Comparison of ENCODE assay signal across 1 cellular context in the genomic region with DNA sequence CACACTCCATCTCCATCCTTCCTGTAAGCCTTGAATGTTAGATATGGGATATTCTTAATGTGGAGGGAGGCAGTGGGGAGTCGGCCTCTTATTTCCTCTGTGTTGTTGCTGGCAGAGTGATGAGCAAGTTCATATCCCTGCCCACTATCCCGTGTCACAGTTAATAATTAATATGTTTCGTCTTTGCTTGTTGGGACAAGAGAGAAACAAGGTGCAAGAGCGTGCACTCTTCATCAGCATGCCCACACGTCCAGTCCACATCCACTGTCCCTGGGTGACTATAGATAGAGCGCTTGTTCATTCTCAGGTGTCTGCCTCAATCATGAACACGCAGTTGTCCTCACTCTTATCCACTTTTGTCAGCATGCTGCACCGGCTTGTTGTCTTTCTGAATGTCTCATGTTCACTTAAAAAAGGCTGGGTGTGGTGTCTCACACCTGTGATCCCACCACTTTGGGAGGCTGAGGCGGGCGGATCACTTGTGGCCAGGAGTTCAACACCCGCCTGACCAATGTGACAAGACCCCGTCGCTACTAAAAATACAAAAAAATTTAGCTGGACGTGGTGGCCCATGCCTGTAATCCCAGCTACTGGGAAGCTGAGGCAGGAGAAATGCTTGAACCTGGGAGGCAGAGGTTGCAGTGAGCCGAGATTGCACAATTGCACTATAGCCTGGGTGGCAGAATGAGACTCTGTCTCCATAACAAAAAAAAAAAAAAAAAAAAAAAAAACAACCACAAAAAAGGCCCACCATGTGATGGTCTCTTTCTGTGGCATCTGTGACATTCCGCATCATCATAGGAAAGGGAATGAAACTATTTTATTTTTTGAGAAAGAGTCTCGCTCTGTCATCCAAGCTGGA.
TF ChIP-seq lines count a peak whose summit lies in the region.

No MANE protein-coding gene starts in this region.

TF ChIP-seq in HepG2, 621 proteins besides CTCF, POLR2A, EP300 and RAD21 (continued from another document and continues in another):
- TF ChIP-seq, protein P1, sequence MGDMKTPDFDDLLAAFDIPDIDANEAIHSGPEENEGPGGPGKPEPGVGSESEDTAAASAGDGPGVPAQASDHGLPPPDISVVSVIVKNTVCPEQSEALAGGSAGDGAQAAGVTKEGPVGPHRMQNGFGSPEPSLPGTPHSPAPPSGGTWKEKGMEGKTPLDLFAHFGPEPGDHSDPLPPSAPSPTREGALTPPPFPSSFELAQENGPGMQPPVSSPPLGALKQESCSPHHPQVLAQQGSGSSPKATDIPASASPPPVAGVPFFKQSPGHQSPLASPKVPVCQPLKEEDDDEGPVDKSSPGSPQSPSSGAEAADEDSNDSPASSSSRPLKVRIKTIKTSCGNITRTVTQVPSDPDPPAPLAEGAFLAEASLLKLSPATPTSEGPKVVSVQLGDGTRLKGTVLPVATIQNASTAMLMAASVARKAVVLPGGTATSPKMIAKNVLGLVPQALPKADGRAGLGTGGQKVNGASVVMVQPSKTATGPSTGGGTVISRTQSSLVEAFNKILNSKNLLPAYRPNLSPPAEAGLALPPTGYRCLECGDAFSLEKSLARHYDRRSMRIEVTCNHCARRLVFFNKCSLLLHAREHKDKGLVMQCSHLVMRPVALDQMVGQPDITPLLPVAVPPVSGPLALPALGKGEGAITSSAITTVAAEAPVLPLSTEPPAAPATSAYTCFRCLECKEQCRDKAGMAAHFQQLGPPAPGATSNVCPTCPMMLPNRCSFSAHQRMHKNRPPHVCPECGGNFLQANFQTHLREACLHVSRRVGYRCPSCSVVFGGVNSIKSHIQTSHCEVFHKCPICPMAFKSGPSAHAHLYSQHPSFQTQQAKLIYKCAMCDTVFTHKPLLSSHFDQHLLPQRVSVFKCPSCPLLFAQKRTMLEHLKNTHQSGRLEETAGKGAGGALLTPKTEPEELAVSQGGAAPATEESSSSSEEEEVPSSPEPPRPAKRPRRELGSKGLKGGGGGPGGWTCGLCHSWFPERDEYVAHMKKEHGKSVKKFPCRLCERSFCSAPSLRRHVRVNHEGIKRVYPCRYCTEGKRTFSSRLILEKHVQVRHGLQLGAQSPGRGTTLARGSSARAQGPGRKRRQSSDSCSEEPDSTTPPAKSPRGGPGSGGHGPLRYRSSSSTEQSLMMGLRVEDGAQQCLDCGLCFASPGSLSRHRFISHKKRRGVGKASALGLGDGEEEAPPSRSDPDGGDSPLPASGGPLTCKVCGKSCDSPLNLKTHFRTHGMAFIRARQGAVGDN (CRISPR knock-in tag; IDR thresholded peaks at IDR 0.05), result peak; percentile 34
- TF ChIP-seq SOX5 (CRISPR knock-in tag; IDR thresholded peaks at IDR 0.05; ENCODE audit: borderline replicate concordance) (peak; percentile 71), SP5 (CRISPR knock-in tag; IDR thresholded peaks at IDR 0.05; ENCODE audit: borderline replicate concordance, low read depth) (no peak), ZNF547 (CRISPR knock-in tag; IDR thresholded peaks at IDR 0.05) (0 out of 2 replicates have a peak, but pooled peaks have one; percentile 31), FOXK1 (CRISPR knock-in tag; IDR thresholded peaks at IDR 0.05; ENCODE audit: borderline replicate concordance, low read depth) (peak; percentile 31; the same call in 1 of the 2 replicates), SOX13 (IDR thresholded peaks at IDR 0.05) (no peak), SOX13 (CRISPR knock-in tag; conservative IDR thresholded peaks at IDR 0.05 in 1 of 2, IDR thresholded peaks at IDR 0.05 in 1 of 2) (peak in 1 of 2 experiments; percentile 23; a peak in 1 of 4 replicates), MATR3 (CRISPR knock-in tag; IDR thresholded peaks at IDR 0.05) (no peak), ZIK1 (CRISPR knock-in tag; IDR thresholded peaks at IDR 0.05; ENCODE audit: borderline replicate concordance, low read depth) (no peak), PAF1 (CRISPR knock-in tag; IDR thresholded peaks at IDR 0.05) (no peak), ZSCAN29 (CRISPR knock-in tag; conservative IDR thresholded peaks at IDR 0.05) (0 out of 2 replicates have a peak, but pooled peaks have one; percentile 55), KAT2B (IDR thresholded peaks at IDR 0.05; ENCODE audit: borderline replicate concordance, low read depth, low read length) (no peak), TGIF2 (CRISPR knock-in tag; IDR thresholded peaks at IDR 0.05) (no peak), TRIM24 (CRISPR knock-in tag; IDR thresholded peaks at IDR 0.05) (no peak), ZFP36L2 (CRISPR knock-in tag; IDR thresholded peaks at IDR 0.05) (no peak), SMARCE1 (IDR thresholded peaks at IDR 0.05; ENCODE audit: borderline replicate concordance) (no peak), MXD4 (CRISPR knock-in tag; IDR thresholded peaks at IDR 0.05) (no peak), POLR2G (IDR thresholded peaks at IDR 0.05; ENCODE audit: low read depth, low read length) (no peak), RARA (CRISPR knock-in tag; IDR thresholded peaks at IDR 0.05) (0 out of 2 replicates have a peak, but pooled peaks have one; percentile 21), ATF7 (IDR thresholded peaks at IDR 0.05) (no peak), ATF7 (CRISPR knock-in tag; IDR thresholded peaks at IDR 0.05) (0 out of 2 replicates have a peak, but pooled peaks have one; percentile 34), CEBPG (CRISPR knock-in tag; IDR thresholded peaks at IDR 0.05) (peak; percentile 57), ATF1 (CRISPR knock-in tag; IDR thresholded peaks at IDR 0.05) (no peak), DNMT3B (CRISPR knock-in tag; conservative IDR thresholded peaks at IDR 0.05) (no peak), LCORL (IDR thresholded peaks at IDR 0.05) (no peak), LCORL (CRISPR knock-in tag; IDR thresholded peaks at IDR 0.05) (0 out of 2 replicates have a peak, but pooled peaks have one; percentile 45), NFATC3 (CRISPR knock-in tag; IDR thresholded peaks at IDR 0.05) (no peak), ZNF619 (CRISPR knock-in tag; IDR thresholded peaks at IDR 0.05) (0 out of 2 replicates have a peak, but pooled peaks have one; percentile 37), MXI1 (IDR thresholded peaks at IDR 0.05; ENCODE audit: borderline replicate concordance, low read depth, low read length) (peak; percentile 31; the same call in 1 of the 3 replicates)
- TF ChIP-seq, protein P2, sequence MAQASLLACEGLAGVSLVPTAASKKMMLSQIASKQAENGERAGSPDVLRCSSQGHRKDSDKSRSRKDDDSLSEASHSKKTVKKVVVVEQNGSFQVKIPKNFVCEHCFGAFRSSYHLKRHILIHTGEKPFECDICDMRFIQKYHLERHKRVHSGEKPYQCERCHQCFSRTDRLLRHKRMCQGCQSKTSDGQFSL (CRISPR knock-in tag; IDR thresholded peaks at IDR 0.05), result no peak
- TF ChIP-seq, protein P3, sequence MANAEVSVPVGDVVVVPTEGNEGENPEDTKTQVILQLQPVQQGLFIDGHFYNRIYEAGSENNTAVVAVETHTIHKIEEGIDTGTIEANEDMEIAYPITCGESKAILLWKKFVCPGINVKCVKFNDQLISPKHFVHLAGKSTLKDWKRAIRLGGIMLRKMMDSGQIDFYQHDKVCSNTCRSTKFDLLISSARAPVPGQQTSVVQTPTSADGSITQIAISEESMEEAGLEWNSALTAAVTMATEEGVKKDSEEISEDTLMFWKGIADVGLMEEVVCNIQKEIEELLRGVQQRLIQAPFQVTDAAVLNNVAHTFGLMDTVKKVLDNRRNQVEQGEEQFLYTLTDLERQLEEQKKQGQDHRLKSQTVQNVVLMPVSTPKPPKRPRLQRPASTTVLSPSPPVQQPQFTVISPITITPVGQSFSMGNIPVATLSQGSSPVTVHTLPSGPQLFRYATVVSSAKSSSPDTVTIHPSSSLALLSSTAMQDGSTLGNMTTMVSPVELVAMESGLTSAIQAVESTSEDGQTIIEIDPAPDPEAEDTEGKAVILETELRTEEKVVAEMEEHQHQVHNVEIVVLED (CRISPR knock-in tag; IDR thresholded peaks at IDR 0.05; ENCODE audit: borderline replicate concordance), result peak; percentile 35; the same call in 1 of the 2 replicates
- TF ChIP-seq, protein P4, sequence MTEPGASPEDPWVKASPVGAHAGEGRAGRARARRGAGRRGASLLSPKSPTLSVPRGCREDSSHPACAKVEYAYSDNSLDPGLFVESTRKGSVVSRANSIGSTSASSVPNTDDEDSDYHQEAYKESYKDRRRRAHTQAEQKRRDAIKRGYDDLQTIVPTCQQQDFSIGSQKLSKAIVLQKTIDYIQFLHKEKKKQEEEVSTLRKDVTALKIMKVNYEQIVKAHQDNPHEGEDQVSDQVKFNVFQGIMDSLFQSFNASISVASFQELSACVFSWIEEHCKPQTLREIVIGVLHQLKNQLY (CRISPR knock-in tag; IDR thresholded peaks at IDR 0.05), result peak; percentile 34; the same call in 1 of the 2 replicates
- TF ChIP-seq, protein P5, sequence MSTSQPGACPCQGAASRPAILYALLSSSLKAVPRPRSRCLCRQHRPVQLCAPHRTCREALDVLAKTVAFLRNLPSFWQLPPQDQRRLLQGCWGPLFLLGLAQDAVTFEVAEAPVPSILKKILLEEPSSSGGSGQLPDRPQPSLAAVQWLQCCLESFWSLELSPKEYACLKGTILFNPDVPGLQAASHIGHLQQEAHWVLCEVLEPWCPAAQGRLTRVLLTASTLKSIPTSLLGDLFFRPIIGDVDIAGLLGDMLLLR (CRISPR knock-in tag; IDR thresholded peaks at IDR 0.05), result no peak
- TF ChIP-seq, protein P6, sequence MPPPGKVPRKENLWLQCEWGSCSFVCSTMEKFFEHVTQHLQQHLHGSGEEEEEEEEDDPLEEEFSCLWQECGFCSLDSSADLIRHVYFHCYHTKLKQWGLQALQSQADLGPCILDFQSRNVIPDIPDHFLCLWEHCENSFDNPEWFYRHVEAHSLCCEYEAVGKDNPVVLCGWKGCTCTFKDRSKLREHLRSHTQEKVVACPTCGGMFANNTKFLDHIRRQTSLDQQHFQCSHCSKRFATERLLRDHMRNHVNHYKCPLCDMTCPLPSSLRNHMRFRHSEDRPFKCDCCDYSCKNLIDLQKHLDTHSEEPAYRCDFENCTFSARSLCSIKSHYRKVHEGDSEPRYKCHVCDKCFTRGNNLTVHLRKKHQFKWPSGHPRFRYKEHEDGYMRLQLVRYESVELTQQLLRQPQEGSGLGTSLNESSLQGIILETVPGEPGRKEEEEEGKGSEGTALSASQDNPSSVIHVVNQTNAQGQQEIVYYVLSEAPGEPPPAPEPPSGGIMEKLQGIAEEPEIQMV (CRISPR knock-in tag; IDR thresholded peaks at IDR 0.05; ENCODE audit: low read depth), result 0 out of 2 replicates have a peak, but pooled peaks have one; percentile 35
- TF ChIP-seq, protein P7, sequence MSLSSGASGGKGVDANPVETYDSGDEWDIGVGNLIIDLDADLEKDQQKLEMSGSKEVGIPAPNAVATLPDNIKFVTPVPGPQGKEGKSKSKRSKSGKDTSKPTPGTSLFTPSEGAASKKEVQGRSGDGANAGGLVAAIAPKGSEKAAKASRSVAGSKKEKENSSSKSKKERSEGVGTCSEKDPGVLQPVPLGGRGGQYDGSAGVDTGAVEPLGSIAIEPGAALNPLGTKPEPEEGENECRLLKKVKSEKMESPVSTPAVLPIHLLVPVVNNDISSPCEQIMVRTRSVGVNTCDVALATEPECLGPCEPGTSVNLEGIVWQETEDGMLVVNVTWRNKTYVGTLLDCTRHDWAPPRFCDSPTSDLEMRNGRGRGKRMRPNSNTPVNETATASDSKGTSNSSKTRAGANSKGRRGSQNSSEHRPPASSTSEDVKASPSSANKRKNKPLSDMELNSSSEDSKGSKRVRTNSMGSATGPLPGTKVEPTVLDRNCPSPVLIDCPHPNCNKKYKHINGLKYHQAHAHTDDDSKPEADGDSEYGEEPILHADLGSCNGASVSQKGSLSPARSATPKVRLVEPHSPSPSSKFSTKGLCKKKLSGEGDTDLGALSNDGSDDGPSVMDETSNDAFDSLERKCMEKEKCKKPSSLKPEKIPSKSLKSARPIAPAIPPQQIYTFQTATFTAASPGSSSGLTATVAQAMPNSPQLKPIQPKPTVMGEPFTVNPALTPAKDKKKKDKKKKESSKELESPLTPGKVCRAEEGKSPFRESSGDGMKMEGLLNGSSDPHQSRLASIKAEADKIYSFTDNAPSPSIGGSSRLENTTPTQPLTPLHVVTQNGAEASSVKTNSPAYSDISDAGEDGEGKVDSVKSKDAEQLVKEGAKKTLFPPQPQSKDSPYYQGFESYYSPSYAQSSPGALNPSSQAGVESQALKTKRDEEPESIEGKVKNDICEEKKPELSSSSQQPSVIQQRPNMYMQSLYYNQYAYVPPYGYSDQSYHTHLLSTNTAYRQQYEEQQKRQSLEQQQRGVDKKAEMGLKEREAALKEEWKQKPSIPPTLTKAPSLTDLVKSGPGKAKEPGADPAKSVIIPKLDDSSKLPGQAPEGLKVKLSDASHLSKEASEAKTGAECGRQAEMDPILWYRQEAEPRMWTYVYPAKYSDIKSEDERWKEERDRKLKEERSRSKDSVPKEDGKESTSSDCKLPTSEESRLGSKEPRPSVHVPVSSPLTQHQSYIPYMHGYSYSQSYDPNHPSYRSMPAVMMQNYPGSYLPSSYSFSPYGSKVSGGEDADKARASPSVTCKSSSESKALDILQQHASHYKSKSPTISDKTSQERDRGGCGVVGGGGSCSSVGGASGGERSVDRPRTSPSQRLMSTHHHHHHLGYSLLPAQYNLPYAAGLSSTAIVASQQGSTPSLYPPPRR (CRISPR knock-in tag; IDR thresholded peaks at IDR 0.05; ENCODE audit: borderline replicate concordance), result 0 out of 2 replicates have a peak, but pooled peaks have one; percentile 54
- TF ChIP-seq, protein P8, sequence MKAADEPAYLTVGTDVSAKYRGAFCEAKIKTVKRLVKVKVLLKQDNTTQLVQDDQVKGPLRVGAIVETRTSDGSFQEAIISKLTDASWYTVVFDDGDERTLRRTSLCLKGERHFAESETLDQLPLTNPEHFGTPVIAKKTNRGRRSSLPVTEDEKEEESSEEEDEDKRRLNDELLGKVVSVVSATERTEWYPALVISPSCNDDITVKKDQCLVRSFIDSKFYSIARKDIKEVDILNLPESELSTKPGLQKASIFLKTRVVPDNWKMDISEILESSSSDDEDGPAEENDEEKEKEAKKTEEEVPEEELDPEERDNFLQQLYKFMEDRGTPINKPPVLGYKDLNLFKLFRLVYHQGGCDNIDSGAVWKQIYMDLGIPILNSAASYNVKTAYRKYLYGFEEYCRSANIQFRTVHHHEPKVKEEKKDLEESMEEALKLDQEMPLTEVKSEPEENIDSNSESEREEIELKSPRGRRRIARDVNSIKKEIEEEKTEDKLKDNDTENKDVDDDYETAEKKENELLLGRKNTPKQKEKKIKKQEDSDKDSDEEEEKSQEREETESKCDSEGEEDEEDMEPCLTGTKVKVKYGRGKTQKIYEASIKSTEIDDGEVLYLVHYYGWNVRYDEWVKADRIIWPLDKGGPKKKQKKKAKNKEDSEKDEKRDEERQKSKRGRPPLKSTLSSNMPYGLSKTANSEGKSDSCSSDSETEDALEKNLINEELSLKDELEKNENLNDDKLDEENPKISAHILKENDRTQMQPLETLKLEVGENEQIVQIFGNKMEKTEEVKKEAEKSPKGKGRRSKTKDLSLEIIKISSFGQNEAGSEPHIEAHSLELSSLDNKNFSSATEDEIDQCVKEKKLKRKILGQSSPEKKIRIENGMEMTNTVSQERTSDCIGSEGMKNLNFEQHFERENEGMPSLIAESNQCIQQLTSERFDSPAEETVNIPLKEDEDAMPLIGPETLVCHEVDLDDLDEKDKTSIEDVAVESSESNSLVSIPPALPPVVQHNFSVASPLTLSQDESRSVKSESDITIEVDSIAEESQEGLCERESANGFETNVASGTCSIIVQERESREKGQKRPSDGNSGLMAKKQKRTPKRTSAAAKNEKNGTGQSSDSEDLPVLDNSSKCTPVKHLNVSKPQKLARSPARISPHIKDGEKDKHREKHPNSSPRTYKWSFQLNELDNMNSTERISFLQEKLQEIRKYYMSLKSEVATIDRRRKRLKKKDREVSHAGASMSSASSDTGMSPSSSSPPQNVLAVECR (CRISPR knock-in tag; IDR thresholded peaks at IDR 0.05; ENCODE audit: borderline replicate concordance), result peak; percentile 25; the same call in 1 of the 2 replicates
- TF ChIP-seq, protein P9, sequence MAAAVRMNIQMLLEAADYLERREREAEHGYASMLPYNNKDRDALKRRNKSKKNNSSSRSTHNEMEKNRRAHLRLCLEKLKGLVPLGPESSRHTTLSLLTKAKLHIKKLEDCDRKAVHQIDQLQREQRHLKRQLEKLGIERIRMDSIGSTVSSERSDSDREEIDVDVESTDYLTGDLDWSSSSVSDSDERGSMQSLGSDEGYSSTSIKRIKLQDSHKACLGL (CRISPR knock-in tag; IDR thresholded peaks at IDR 0.05), result 0 out of 2 replicates have a peak, but pooled peaks have one; percentile 43
